ENCODE assay signal across 8 cellular contexts in genomic region chr22:50292643-50293440, GRCh38. TPM values are rescaled to one million over a fixed set of nuclear protein-coding genes. Genes with fewer than 3 reads are reported as not detected.
A peak's percentile ranks its signal among the peaks of the same experiment; 100 is the strongest.
DNase-seq lines count a peak whose midpoint lies in the region; ATAC-seq and TF ChIP-seq lines count a peak whose summit lies in the region.

No MANE protein-coding gene starts in this region.

- H3K36me3 Mint-ChIP-seq in activated naive CD4-positive, alpha-beta T cell treated with anti-CD3 and anti-CD28 coated beads, Interleukin-2, amount 10 ng/mL, durations not matched to agents 7 days and 5 days: peaks cover 4% of the 10 kb centered on the region

- peak overlapping the region; percentile 20 for H2BK15ac ChIP-seq in mesenchymal stem cell (ENCODE audit: low read depth, poor library complexity, severe bottlenecking)

- H3K27me3 Mint-ChIP-seq in activated naive CD4-positive, alpha-beta T cell treated with anti-CD3 and anti-CD28 coated beads, Interleukin-2, amount 10 ng/mL, durations not matched to agents 7 days and 5 days: peaks cover 59% of the 10 kb centered on the region

- no peaks in the 10 kb centered on the region for H3K9me3 Mint-ChIP-seq in activated naive CD4-positive, alpha-beta T cell treated with anti-CD3 and anti-CD28 coated beads, Interleukin-2, amount 10 ng/mL, durations not matched to agents 7 days and 5 days

- TF ChIP-seq CTCF in breast epithelium (IDR thresholded peaks at IDR 0.05): no peak

- H4K8ac ChIP-seq in mesenchymal stem cell (ENCODE audit: low read length): peak overlapping the region; percentile 73

- no peaks in the 10 kb centered on the region for H3K9me3 ChIP-seq in breast epithelium
- H3K9me3 ChIP-seq in mesenchymal stem cell (ENCODE audit: control insufficient read depth, low read length): no peaks in the 10 kb centered on the region

- H4K91ac ChIP-seq in mesenchymal stem cell (ENCODE audit: low read length): peak overlapping the region; percentile 89

- H2BK12ac ChIP-seq in mesenchymal stem cell (ENCODE audit: low read length in 2 of 2): peak overlapping the region; percentile 67 to 82

- peak overlapping the region; percentile 99 for H2AK5ac ChIP-seq in mesenchymal stem cell (ENCODE audit: low read length, severe bottlenecking)

- H3K36me3 ChIP-seq in breast epithelium: no peaks in the 10 kb centered on the region
- peaks cover 40 to 57% of the 10 kb centered on the region in 2 experiments for H3K36me3 ChIP-seq in mesenchymal stem cell (ENCODE audit: control insufficient read depth in 1 of 2, insufficient read depth in 2 of 2, low read depth in 1 of 2, low read length in 2 of 2)
- peaks cover 3% of the 10 kb centered on the region for H3K36me3 ChIP-seq in urinary bladder (ENCODE audit: insufficient read depth)

- peak overlapping the region; percentile 6 for H3K27ac Mint-ChIP-seq in activated naive CD4-positive, alpha-beta T cell treated with anti-CD3 and anti-CD28 coated beads, Interleukin-2, amount 10 ng/mL, durations not matched to agents 7 days and 5 days

- H3K4ac ChIP-seq in mesenchymal stem cell (ENCODE audit: low read depth in 1 of 2, low read length in 2 of 2): peak overlapping the region; percentile 39 to 64

- 56% methylated on average over 29 of the region's 29 CpGs for WGBS in mesenchymal stem cell
- 45% methylated on average over 29 of the region's 29 CpGs for WGBS in urinary bladder

- CTCF ChIA-PET in activated naive CD4-positive, alpha-beta T cell treated with anti-CD3 and anti-CD28 coated beads, Interleukin-2, amount 10 ng/mL, durations not matched to agents 7 days and 5 days (lab: Charles Lee): interaction anchor here (0.7 to 2.1 kb wide), 2 partner anchors 16 to 17 kb away, joined by 3 to 7 read pairs; no protein-coding TSS in a partner anchor

- no peak for TF ChIP-seq POLR2A in breast epithelium (IDR thresholded peaks at IDR 0.05)

- peak overlapping the region; percentile 21 to 64 (median 28) for H3K4me3 ChIP-seq in breast epithelium
- peak overlapping the region; percentile 4 to 40 for H3K4me3 ChIP-seq in mesenchymal stem cell (ENCODE audit: insufficient read depth in 1 of 2, low read depth in 1 of 2, low read length in 2 of 2)
- H3K4me3 ChIP-seq in urinary bladder (ENCODE audit: low read depth, low read length): peak overlapping the region; percentile 5

- H3K4me1 ChIP-seq in breast epithelium: peaks cover 32 to 33% of the 10 kb centered on the region in 2 donors
- peaks cover 71% of the 10 kb centered on the region for H3K4me1 ChIP-seq in mesenchymal stem cell (ENCODE audit: control insufficient read depth, insufficient read depth, low read depth, low read length)
- H3K4me1 ChIP-seq in urinary bladder (ENCODE audit: insufficient read depth): no peaks in the 10 kb centered on the region

- peaks cover 22% of the 10 kb centered on the region for H3K4me1 Mint-ChIP-seq in activated naive CD4-positive, alpha-beta T cell treated with anti-CD3 and anti-CD28 coated beads, Interleukin-2, amount 10 ng/mL, durations not matched to agents 7 days and 5 days

- intact Hi-C loops in breast epithelium (cut with DNase I; ENCODE audit: low total_unique reads): no loop called here

- no peak for ATAC-seq in HG03457 (IDR thresholded peaks at IDR 0.05; ENCODE audit: unreplicated experiment)

- H3K9ac ChIP-seq in mesenchymal stem cell (ENCODE audit: low read length): peak overlapping the region; percentile 43

- peak overlapping the region; percentile 70 to 90 for H3K18ac ChIP-seq in mesenchymal stem cell (ENCODE audit: low read depth in 1 of 2, low read length in 2 of 2)

- DNase-seq in activated naive CD4-positive, alpha-beta T cell treated with anti-CD3 and anti-CD28 coated beads, Interleukin-2, amount 10 ng/mL, durations not matched to agents 7 days and 5 days: peak; percentile 46
- DNase-seq in activated naive CD4-positive, alpha-beta T cell (lab: John Stamatoyannopoulos, UW): no peak
- DNase-seq in breast epithelium (ENCODE audit: low spot score in 2 of 2) (no peak), mesenchymal stem cell (no peak), NCI-H446 treated with DMSO at 0.1 percent for 48 hours (lab: John Stamatoyannopoulos, UW) (no peak), NCI-H2196 (lab: John Stamatoyannopoulos, UW; ENCODE audit: unreplicated experiment) (no peak)

- H3K79me1 ChIP-seq in mesenchymal stem cell (replicated peaks; ENCODE audit: low read length, poor library complexity, severe bottlenecking): no peaks in the 10 kb centered on the region

- peak overlapping the region; percentile 89 for H2BK5ac ChIP-seq in mesenchymal stem cell (ENCODE audit: low read depth, low read length, poor library complexity, severe bottlenecking)

- H2AFZ ChIP-seq in mesenchymal stem cell (ENCODE audit: low read depth, low read length): no peak overlapping the region

- H3K4me3 Mint-ChIP-seq in activated naive CD4-positive, alpha-beta T cell treated with anti-CD3 and anti-CD28 coated beads, Interleukin-2, amount 10 ng/mL, durations not matched to agents 7 days and 5 days: peak overlapping the region; percentile 59

- H3K14ac ChIP-seq in mesenchymal stem cell (ENCODE audit: low read length in 2 of 2): peak overlapping the region in 1 of 2 experiments; percentile 85

- H3K27me3 ChIP-seq in breast epithelium (no peaks in the 10 kb centered on the region), mesenchymal stem cell (ENCODE audit: control insufficient read depth in 1 of 2, insufficient read depth in 1 of 2, low read length in 2 of 2) (no peaks in the 10 kb centered on the region)

- H3K27ac ChIP-seq in breast epithelium (peak overlapping the region; percentile 92 to 96), mesenchymal stem cell (ENCODE audit: low read length, poor library complexity, severe bottlenecking) (peak overlapping the region; percentile 97), urinary bladder (ENCODE audit: low read depth) (peak overlapping the region; percentile 29)

- H3K4me2 ChIP-seq in mesenchymal stem cell (ENCODE audit: low read length, poor library complexity, severe bottlenecking): peak overlapping the region; percentile 71

- peak overlapping the region in 1 of 2 experiments; percentile 5 for H3K23ac ChIP-seq in mesenchymal stem cell (ENCODE audit: low read length in 2 of 2)

- peak overlapping the region; percentile 84 for H2BK120ac ChIP-seq in mesenchymal stem cell (ENCODE audit: low read depth, low read length)

RNA-seq across cellular contexts. Expression of gene PLXNB2, which starts 14.6 kb away (rescaled TPM):
- total RNA-seq in breast epithelium (100 to 1,000 TPM in 2 of 3 donors, 10 to 100 TPM in 1; 79.0 to 137 (median 122) TPM), urinary bladder (61.7 TPM)
- polyA plus RNA-seq in mesenchymal stem cell (2013, experiment 1 of 2): 242 TPM
- 231 TPM for polyA plus RNA-seq in mesenchymal stem cell (2013, experiment 2 of 2)
- 106 TPM for polyA plus RNA-seq in urinary bladder

RNA-seq across cellular contexts. Expression of gene MAPK11, which starts 22.7 kb away (rescaled TPM):
- total RNA-seq in breast epithelium (10 to 100 TPM in 2 of 3 donors, 1 to 10 TPM in 1; 5.7 to 16.5 (median 13.4) TPM), urinary bladder (4.1 TPM)
- polyA plus RNA-seq in mesenchymal stem cell (2013, experiment 1 of 2): 5.5 TPM
- 5.0 TPM for polyA plus RNA-seq in mesenchymal stem cell (2013, experiment 2 of 2)
- polyA plus RNA-seq in urinary bladder: 13.6 TPM

RNA-seq across cellular contexts. Expression of gene MAPK12, which starts 31.4 kb away (rescaled TPM):
- total RNA-seq in breast epithelium: 1 to 10 TPM; 3.8 to 9.8 (median 5.3) TPM
- polyA plus RNA-seq in mesenchymal stem cell (2013, experiment 1 of 2): 34.8 TPM
- 35.2 TPM for polyA plus RNA-seq in mesenchymal stem cell (2013, experiment 2 of 2)
- 9.3 TPM for total RNA-seq in urinary bladder
- 21.3 TPM for polyA plus RNA-seq in urinary bladder

RNA-seq across cellular contexts. Expression of gene DENND6B, which starts 34.0 kb away (rescaled TPM):
- total RNA-seq in breast epithelium (1 to 10 TPM; 1.8 to 6.9 (median 5.4) TPM), urinary bladder (4.1 TPM)
- polyA plus RNA-seq in mesenchymal stem cell (2013, experiment 1 of 2): 4.2 TPM
- polyA plus RNA-seq in mesenchymal stem cell (2013, experiment 2 of 2): 3.7 TPM
- polyA plus RNA-seq in urinary bladder: 4.6 TPM

RNA-seq across cellular contexts. Expression of gene HDAC10, which starts 41.8 kb away (rescaled TPM):
- total RNA-seq in breast epithelium (10 to 100 TPM; 22.9 to 35.7 (median 29.4) TPM), urinary bladder (20.0 TPM)
- polyA plus RNA-seq in mesenchymal stem cell (2013, experiment 1 of 2): 21.1 TPM
- polyA plus RNA-seq in mesenchymal stem cell (2013, experiment 2 of 2): 19.2 TPM
- 32.4 TPM for polyA plus RNA-seq in urinary bladder

Comparison
In these comparisons a context has a peak if more than half of its experiments do, and no peak if none do; other contexts are left out.
1. H3K27ac ChIP-seq: peak in every context shown above with its lines; median percentile 97 in mesenchymal stem cell; 94 in breast epithelium; 29 in urinary bladder.